ENCODE assay signal across 22 cellular contexts in genomic region chr7:155545348-155545747, GRCh38. TPM values are rescaled to one million over a fixed set of nuclear protein-coding genes. Genes with fewer than 3 reads are reported as not detected.
DNase-seq lines count a peak whose midpoint lies in the region; TF ChIP-seq lines count a peak whose summit lies in the region.
"Had no signal": no experiment of that assay in that cellular context is flagged by ENCODE, and none has a peak within 500 bp of the region (broad histone marks: within the 10 kb centered on the region; RNA-seq: fewer than 3 reads in every experiment).

No MANE protein-coding gene starts in this region.

- TF ChIP-seq CTCF in GM12873 (IDR thresholded peaks at IDR 0.05; ENCODE audit: insufficient read depth, low read depth, low read length, missing control alignments) (peak; percentile 34), HFFc6 (IDR thresholded peaks at IDR 0.05) (peak; percentile 50), nephron progenitor cell (IDR thresholded peaks at IDR 0.05) (peak; percentile 17), tibial nerve (IDR thresholded peaks at IDR 0.05) (no peak)

- H3K27ac ChIP-seq in tibial nerve = no peak overlapping the region
- H3K27ac ChIP-seq: epithelial cell of prostate, testis had no signal

- no peaks in the 10 kb centered on the region for H3K9me3 Mint-ChIP-seq in HFFc6
- H3K9me3 Mint-ChIP-seq in nephron progenitor cell = no peaks in the 10 kb centered on the region
- H3K9me3 Mint-ChIP-seq: activated B cell treated with CpG ODN at 0.5 μM for 24 hours; activated CD4-positive, alpha-beta memory T cell treated with anti-CD3 and anti-CD28 coated beads, Interleukin-2, amount 10 ng/mL, durations not matched to agents 7 days and 5 days; activated naive CD4-positive, alpha-beta T cell treated with anti-CD3 and anti-CD28 coated beads, Interleukin-2, amount 50 U/mL, for 72 hours; activated T-cell treated with anti-CD3 and anti-CD28 coated beads, Interleukin-2, amount 50 U/mL, for 72 hours; dendritic cell treated with granulocyte-macrophage colony-stimulating factor and Interleukin-4, amounts not matched to agents 40 ng/mL and 50 ng/mL, for 4 days had no signal

- no peak overlapping the region for H3K4me3 ChIP-seq in tibial nerve
- H3K4me3 ChIP-seq: testis had no signal

- no peak for TF ChIP-seq POLR2A in tibial nerve (IDR thresholded peaks at IDR 0.05)

- H3K4me1 ChIP-seq in tibial nerve = no peaks in the 10 kb centered on the region
- H3K4me1 ChIP-seq: BE2C had no signal

- H3K4me3 Mint-ChIP-seq in HFFc6 (no peak overlapping the region), nephron progenitor cell (no peak overlapping the region)
- H3K4me3 Mint-ChIP-seq: activated B cell treated with CpG ODN at 0.5 μM for 24 hours; activated CD4-positive, alpha-beta memory T cell treated with anti-CD3 and anti-CD28 coated beads, Interleukin-2, amount 10 ng/mL, durations not matched to agents 7 days and 5 days; activated T-cell treated with anti-CD3 and anti-CD28 coated beads, Interleukin-2, amount 50 U/mL, for 72 hours; dendritic cell treated with granulocyte-macrophage colony-stimulating factor and Interleukin-4, amounts not matched to agents 40 ng/mL and 50 ng/mL, for 4 days; T-helper 17 cell had no signal

- no peak for TF ChIP-seq EP300 in tibial nerve (IDR thresholded peaks at IDR 0.05)

- intact Hi-C loops in cardiac septum (cut with DNase I) = no loop called here

- no peaks in the 10 kb centered on the region for H3K9me3 ChIP-seq in tibial nerve
- H3K9me3 ChIP-seq: BE2C, testis had no signal

- 79 to 86% methylated on average over 9 of the region's 9 CpGs for WGBS in tibial nerve, 2 donors

- no peaks in the 10 kb centered on the region for H3K36me3 ChIP-seq in tibial nerve
- H3K36me3 ChIP-seq: BE2C had no signal

- H3K4me1 Mint-ChIP-seq in HFFc6 (ENCODE audit: low read depth) (0 out of 2 replicates have a peak, but pooled peaks cover 4% of the 10 kb centered on the region), nephron progenitor cell (peaks cover 8% of the 10 kb centered on the region)
- H3K4me1 Mint-ChIP-seq: activated B cell treated with CpG ODN at 0.5 μM for 24 hours; activated CD4-positive, alpha-beta memory T cell treated with anti-CD3 and anti-CD28 coated beads, Interleukin-2, amount 10 ng/mL, durations not matched to agents 7 days and 5 days had no signal

- no peaks in the 10 kb centered on the region for H3K36me3 Mint-ChIP-seq in HFFc6 (ENCODE audit: low read depth)
- H3K36me3 Mint-ChIP-seq in nephron progenitor cell (ENCODE audit: low read depth) = no peaks in the 10 kb centered on the region
- H3K36me3 Mint-ChIP-seq: activated naive CD4-positive, alpha-beta T cell treated with anti-CD3 and anti-CD28 coated beads, Interleukin-2, amount 50 U/mL, for 72 hours had no signal

- DNase-seq in HFFc6 = no peak
- peak; percentile 11 for DNase-seq in SK-MEL-5 (ENCODE audit: low read depth, low spot score)
- DNase-seq in nephron progenitor cell = no peak
- no peak for DNase-seq in SKM-1 (lab: John Stamatoyannopoulos, UW; ENCODE audit: unreplicated experiment)
- no peak for DNase-seq in tibial nerve (ENCODE audit: low spot score in 2 of 2)
- no peak for DNase-seq in cardiac septum (ENCODE audit: low spot score)
- DNase-seq: activated B cell treated with CpG ODN at 0.5 μM for 24 hours; activated CD4-positive, alpha-beta memory T cell treated with anti-CD3 and anti-CD28 coated beads, Interleukin-2, amount 10 ng/mL, durations not matched to agents 7 days and 5 days; activated T-cell treated with anti-CD3 and anti-CD28 coated beads, Interleukin-2, amount 50 U/mL, for 72 hours; BE2C; mesendoderm; NCI-H1436; NCI-H345; NK-92 treated with Interleukin-12 subunit alpha and Interleukin-12 subunit beta, amount 100 ng/mL, for 24 hours; retina; Right ventricle myocardium superior; T-helper 17 cell; testis had no signal

- H3K27me3 Mint-ChIP-seq in HFFc6 (ENCODE audit: insufficient read depth) (peaks cover 37% of the 10 kb centered on the region), nephron progenitor cell (ENCODE audit: low read depth, poor library complexity) (peaks cover 21% of the 10 kb centered on the region)

- in situ Hi-C loops in SK-MEL-5 (cut with HindIII; ENCODE audit: low pct_unique_long_range_greater_than_20kb, low sequenced_read_pairs) = no loop called here

- no peaks in the 10 kb centered on the region for H3K27me3 ChIP-seq in tibial nerve
- H3K27me3 ChIP-seq: BE2C, testis had no signal

- H3K27ac Mint-ChIP-seq in HFFc6 (no peak overlapping the region), nephron progenitor cell (no peak overlapping the region)
- H3K27ac Mint-ChIP-seq: activated B cell treated with CpG ODN at 0.5 μM for 24 hours; activated CD4-positive, alpha-beta memory T cell treated with anti-CD3 and anti-CD28 coated beads, Interleukin-2, amount 10 ng/mL, durations not matched to agents 7 days and 5 days; activated naive CD4-positive, alpha-beta T cell treated with anti-CD3 and anti-CD28 coated beads, Interleukin-2, amount 50 U/mL, for 72 hours; activated T-cell treated with anti-CD3 and anti-CD28 coated beads, Interleukin-2, amount 50 U/mL, for 72 hours; dendritic cell treated with granulocyte-macrophage colony-stimulating factor and Interleukin-4, amounts not matched to agents 40 ng/mL and 50 ng/mL, for 4 days; T-helper 17 cell had no signal

RNA-seq across cellular contexts. Expression of gene CNPY1, which starts 1.0 kb away (rescaled TPM):
- not detected for total RNA-seq in HFFc6 (2021; fragmentation: NEBNext Ultra II Directional; extraction: Animal tissue kit (Norgen Biotek cat#: 25700))
- not detected in 2 replicates for total RNA-seq in SK-MEL-5 (2014; rRNA removed; shearing (Covaris generic))
- polyA plus RNA-seq in SK-MEL-5 (2015; cell fraction: cytosol; rRNA removed) = not detected in 2 replicates
- polyA plus RNA-seq in SK-MEL-5 (2015; cell fraction: nucleus; rRNA removed) = not detected in 2 replicates
- under 1 TPM in 1 of 4 donors, not detected in 3; 0.30 TPM for total RNA-seq in tibial nerve
- not detected for total RNA-seq in cardiac septum
- total RNA-seq: activated B cell treated with CpG ODN at 0.5 μM for 24 hours; activated CD4-positive, alpha-beta memory T cell treated with anti-CD3 and anti-CD28 coated beads, Interleukin-2, amount 10 ng/mL, durations not matched to agents 7 days and 5 days; activated naive CD4-positive, alpha-beta T cell treated with anti-CD3 and anti-CD28 coated beads, Interleukin-2, amount 50 U/mL, for 72 hours; activated T-cell treated with anti-CD3 and anti-CD28 coated beads, Interleukin-2, amount 50 U/mL, for 72 hours; Right ventricle myocardium superior; T-helper 17 cell had no signal

Comparison
In these comparisons a context has a peak if more than half of its experiments do, and no peak if none do; other contexts are left out.
1. CTCF ChIP-seq: peak in GM12873 (single experiment), HFFc6 (single experiment) and nephron progenitor cell (single experiment); none in tibial nerve (0 of 5).